ENCODE assay signal across 1 cellular context in the genomic region with DNA sequence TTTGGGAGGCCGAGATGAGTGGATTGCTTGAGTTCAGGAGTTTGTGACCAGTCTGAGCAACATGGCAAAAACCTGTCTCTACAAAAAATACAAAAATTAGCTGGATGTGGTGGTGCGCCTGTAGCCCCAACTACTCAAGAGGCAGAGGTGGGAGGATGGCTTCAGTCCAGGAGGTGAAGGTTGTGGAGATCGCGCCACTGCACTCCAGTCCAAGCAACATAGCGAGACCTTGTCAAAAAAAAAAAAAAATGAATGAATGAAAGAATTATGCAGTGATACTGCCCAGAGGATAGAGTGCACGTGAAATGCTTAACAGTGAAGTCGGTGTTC.
TF ChIP-seq lines count a peak whose summit lies in the region.

No MANE protein-coding gene starts in this region.

TF ChIP-seq in H1, 55 proteins besides CTCF, POLR2A, EP300 and RAD21:
- no peak for TF ChIP-seq TEAD4 (IDR thresholded peaks at IDR 0.05; ENCODE audit: low read depth, low read length)
- TF ChIP-seq SIX5 (IDR thresholded peaks at IDR 0.05; ENCODE audit: low read depth, low read length) = no peak
- no peak for TF ChIP-seq SIRT6 (IDR thresholded peaks at IDR 0.05; ENCODE audit: low read length)
- TF ChIP-seq SIN3A (conservative IDR thresholded peaks at IDR 0.05 in 1 of 2, IDR thresholded peaks at IDR 0.05 in 1 of 2; ENCODE audit: low read depth in 1 of 2, low read length in 2 of 2) = no peak
- no peak for TF ChIP-seq CHD1 (IDR thresholded peaks at IDR 0.05; ENCODE audit: low read depth, low read length)
- TF ChIP-seq HDAC2 (IDR thresholded peaks at IDR 0.05; ENCODE audit: borderline replicate concordance in 1 of 2, low read depth in 2 of 2, low read length in 2 of 2) = no peak
- no peak for TF ChIP-seq ZNF274 (IDR thresholded peaks at IDR 0.05; ENCODE audit: borderline replicate concordance, extremely low read depth, low read length)
- no peak for TF ChIP-seq GTF2F1 (IDR thresholded peaks at IDR 0.05; ENCODE audit: borderline replicate concordance, low read depth, low read length)
- no peak for TF ChIP-seq POLR2AphosphoS5 (IDR thresholded peaks at IDR 0.05; ENCODE audit: low read depth, low read length)
- TF ChIP-seq, protein P1, sequence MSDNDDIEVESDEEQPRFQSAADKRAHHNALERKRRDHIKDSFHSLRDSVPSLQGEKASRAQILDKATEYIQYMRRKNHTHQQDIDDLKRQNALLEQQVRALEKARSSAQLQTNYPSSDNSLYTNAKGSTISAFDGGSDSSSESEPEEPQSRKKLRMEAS (IDR thresholded peaks at IDR 0.05) = no peak
TF ChIP-seq in H1: peak in this region for 0.
